Comparison of ENCODE assay signal across 1 cellular context in the genomic region with DNA sequence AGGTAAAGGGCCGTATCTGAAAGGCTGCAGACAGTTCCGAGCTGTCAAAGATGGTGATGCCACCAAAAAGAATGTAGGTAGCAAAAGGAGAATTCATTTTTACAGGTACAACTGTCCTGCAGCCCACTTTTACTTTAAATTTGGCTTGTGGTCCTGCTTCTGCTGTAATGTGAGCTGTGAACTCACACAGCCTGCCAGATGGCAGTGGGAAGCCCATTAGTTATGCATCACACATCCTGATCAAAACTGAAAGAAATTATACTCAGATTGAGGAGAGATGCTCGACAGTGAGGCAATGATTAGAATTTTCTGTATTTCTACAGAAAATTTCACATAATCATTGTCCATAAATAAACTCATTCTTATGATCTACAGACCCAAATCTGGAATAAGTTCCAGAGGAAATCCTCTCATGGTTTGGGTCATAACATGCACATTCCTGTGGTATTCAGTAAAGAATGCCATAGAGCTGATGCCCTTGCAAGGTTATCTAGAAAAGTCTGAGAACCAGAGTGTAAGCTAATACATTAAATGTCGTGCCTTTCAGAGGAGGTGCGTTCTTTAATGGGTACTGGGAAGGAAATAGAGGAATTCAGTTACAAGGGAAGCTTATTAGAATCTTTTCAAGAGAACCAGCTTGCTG.
TF ChIP-seq lines count a peak whose summit lies in the region.

No MANE protein-coding gene starts in this region.

TF ChIP-seq in GM12878, 131 proteins besides CTCF, POLR2A, EP300 and RAD21 (continued from another document):
- TF ChIP-seq TCF7 (IDR thresholded peaks at IDR 0.05; ENCODE audit: borderline replicate concordance) (no peak), NR2C1 (IDR thresholded peaks at IDR 0.05) (no peak), CHD4 (IDR thresholded peaks at IDR 0.05) (no peak)
TF ChIP-seq in GM12878: peak in this region for 0.
